ENCODE assay signal across 12 cellular contexts in genomic region chr5:10162468-10162867, GRCh38.
"Had no signal": no experiment of that assay in that cellular context is flagged by ENCODE, and none has a peak within 500 bp of the region (broad histone marks: within the 10 kb centered on the region; RNA-seq: fewer than 3 reads in every experiment).

No MANE protein-coding gene starts in this region.

- DNase-seq: activated CD4-positive, alpha-beta T cell treated with anti-CD3 and anti-CD28 coated beads, Interleukin-2, amount 10 ng/mL, durations not matched to agents 7 days and 5 days; activated CD8-positive, alpha-beta memory T cell treated with anti-CD3 and anti-CD28 coated beads, Interleukin-2, amount 50 U/mL, for 48 hours; activated gamma-delta T cell; activated T-cell treated with anti-CD3 and anti-CD28 coated beads, Interleukin-2, amount 50 U/mL, for 72 hours; dorsolateral prefrontal cortex; hippocampal formation; kidney glomerular epithelial cell; mesenchymal stem cell; sigmoid colon; T-helper 2 cell; tibial artery; uterus had no signal

- H3K4me3 ChIP-seq: dorsolateral prefrontal cortex, sigmoid colon, tibial artery, uterus had no signal

- H3K36me3 ChIP-seq: sigmoid colon, tibial artery, uterus had no signal

- H3K27ac ChIP-seq: dorsolateral prefrontal cortex, sigmoid colon, tibial artery, uterus had no signal

- H3K27me3 ChIP-seq: dorsolateral prefrontal cortex, sigmoid colon, uterus had no signal

- H3K9me3 ChIP-seq: uterus had no signal

- H3K4me1 ChIP-seq: sigmoid colon, tibial artery, uterus had no signal
